In genomic region chr10:76732306-76732705, GRCh38 we compare ENCODE assay signal across 8 cellular contexts.
"Had no signal": no experiment of that assay in that cellular context is flagged by ENCODE, and none has a peak within 500 bp of the region (broad histone marks: within the 10 kb centered on the region; RNA-seq: fewer than 3 reads in every experiment).

No MANE protein-coding gene starts in this region.

- H3K27ac Mint-ChIP-seq: HFFc6 had no signal

- H2AFZ ChIP-seq: GM23248 had no signal

- H3K27ac ChIP-seq: GM23248 had no signal

- H3K4me3 Mint-ChIP-seq: HFFc6 had no signal

- ATAC-seq: HCT116, K562 had no signal

- H3K4me1 ChIP-seq: HAP-1 had no signal

- H3K9me3 Mint-ChIP-seq: HFFc6 had no signal

- H3K9ac ChIP-seq: GM23248 had no signal

- H3K36me3 ChIP-seq: HAP-1 had no signal

- DNase-seq: GM23248, GOT3, H7, HFFc6, IMR-90 had no signal

- H3K4me3 ChIP-seq: GM23248, HAP-1, K562 had no signal

- H3K9me3 ChIP-seq: HAP-1 had no signal
